Comparison of ENCODE assay signal across 1 cellular context in genomic region chr5:122924203-122924602, GRCh38.
TF ChIP-seq lines count a peak whose summit lies in the region.

No MANE protein-coding gene starts in this region.

TF ChIP-seq in HEK293, 187 proteins besides CTCF, POLR2A, EP300 and RAD21 (continued from another document):
- peak; percentile 25; the same call in 1 of the 2 replicates for TF ChIP-seq PRDM6 (tag by site-specific recombination; IDR thresholded peaks at IDR 0.05)
- TF ChIP-seq WT1 (tag by site-specific recombination; IDR thresholded peaks at IDR 0.05), result no peak; the same call in 1 of the 2 replicates
- peak; percentile 43; the same call in 1 of the 2 replicates for TF ChIP-seq FEZF1 (tag by site-specific recombination; IDR thresholded peaks at IDR 0.05)
- peak; percentile 28; the same call in 1 of the 2 replicates for TF ChIP-seq ZBTB44 (tag by site-specific recombination; IDR thresholded peaks at IDR 0.05)
- 0 out of 2 replicates have a peak, but pooled peaks have one; percentile 6 for TF ChIP-seq GLIS1 (tag by site-specific recombination; IDR thresholded peaks at IDR 0.05)
- TF ChIP-seq ZNF660 (tag by site-specific recombination; IDR thresholded peaks at IDR 0.05), result 0 out of 2 replicates have a peak, but pooled peaks have one; percentile 63
